In genomic region chr2:234940527-234940926, GRCh38 we compare ENCODE assay signal across 21 cellular contexts. TPM values are rescaled to one million over a fixed set of nuclear protein-coding genes. Genes with fewer than 3 reads are reported as not detected.
DNase-seq lines count a peak whose midpoint lies in the region; ATAC-seq and TF ChIP-seq lines count a peak whose summit lies in the region.
"Had no signal": no experiment of that assay in that cellular context is flagged by ENCODE, and none has a peak within 500 bp of the region (broad histone marks: within the 10 kb centered on the region; RNA-seq: fewer than 3 reads in every experiment).

No MANE protein-coding gene starts in this region.

- no peak overlapping the region for H2AFZ ChIP-seq in trophoblast cell (ENCODE audit: insufficient read depth, low read length, poor library complexity)
- H2AFZ ChIP-seq: GM23248 had no signal

- no peak overlapping the region for H3K4ac ChIP-seq in trophoblast cell (ENCODE audit: low read depth, low read length)

- H3K27me3 ChIP-seq in H7 (ENCODE audit: control insufficient read depth, insufficient read depth, low read length) (peaks cover 3% of the 10 kb centered on the region; the same call in 1 of the 2 replicates), trophoblast cell (ENCODE audit: insufficient read depth, low read length) (no peaks in the 10 kb centered on the region), Peyer's patch (no peaks in the 10 kb centered on the region)

- no peaks in the 10 kb centered on the region for H3K79me2 ChIP-seq in trophoblast cell (ENCODE audit: control insufficient read depth, insufficient read depth, low read length, poor library complexity)

- H3K27ac ChIP-seq in trophoblast cell (ENCODE audit: low read depth, low read length) = peak overlapping the region; percentile 5
- no peak overlapping the region for H3K27ac ChIP-seq in Peyer's patch
- H3K27ac ChIP-seq: GM23248, HL-60 had no signal

- H3K18ac ChIP-seq in trophoblast cell (ENCODE audit: low read length) = no peak overlapping the region

- no peak overlapping the region for H3K4me2 ChIP-seq in trophoblast cell (ENCODE audit: low read length)

- H3K9me3 ChIP-seq in trophoblast cell (ENCODE audit: insufficient read depth, low read depth, low read length) (no peaks in the 10 kb centered on the region), Peyer's patch (no peaks in the 10 kb centered on the region)

- TF ChIP-seq POLR2A in Peyer's patch (IDR thresholded peaks at IDR 0.05) = no peak

- H3K36me3 ChIP-seq in H7 (replicated peaks; ENCODE audit: control insufficient read depth, insufficient read depth, low read length) = no peaks in the 10 kb centered on the region
- no peaks in the 10 kb centered on the region for H3K36me3 ChIP-seq in trophoblast cell (ENCODE audit: control insufficient read depth in 1 of 2, insufficient read depth in 2 of 2, low read length in 2 of 2)
- no peaks in the 10 kb centered on the region for H3K36me3 ChIP-seq in Peyer's patch

- H4K8ac ChIP-seq in trophoblast cell (ENCODE audit: low read depth, low read length) = peak overlapping the region; percentile 69

- peak; percentile 20 for ATAC-seq in esophagus mucosa
- no peak for ATAC-seq in GM21526 (IDR thresholded peaks at IDR 0.05; ENCODE audit: low FRiP score, unreplicated experiment)
- ATAC-seq: GM12878, HCT116 had no signal

- H3K9ac ChIP-seq in trophoblast cell (ENCODE audit: low read length) = no peak overlapping the region
- H3K9ac ChIP-seq: GM23248 had no signal

- peaks cover 11 to 20% of the 10 kb centered on the region in 2 experiments for H3K4me1 ChIP-seq in trophoblast cell (ENCODE audit: control insufficient read depth in 1 of 2, insufficient read depth in 2 of 2, low read length in 2 of 2)
- H3K4me1 ChIP-seq in Peyer's patch = no peaks in the 10 kb centered on the region

- H2AK5ac ChIP-seq in trophoblast cell (ENCODE audit: low read length) = peak overlapping the region; percentile 94

- no peak overlapping the region for H2BK5ac ChIP-seq in trophoblast cell (ENCODE audit: low read depth, low read length, poor library complexity)

- peak overlapping the region; percentile 79 for H2BK120ac ChIP-seq in trophoblast cell (ENCODE audit: insufficient read depth, low read length, poor library complexity)

- no peak for TF ChIP-seq CTCF in Peyer's patch (IDR thresholded peaks at IDR 0.05)

- H3K4me3 ChIP-seq in H7 (ENCODE audit: insufficient read depth, low read depth, low read length) (no peak overlapping the region), trophoblast cell (ENCODE audit: low read depth, low read length) (no peak overlapping the region), Peyer's patch (no peak overlapping the region)
- H3K4me3 ChIP-seq: GM12878, GM23248 had no signal

- H4K91ac ChIP-seq in trophoblast cell (ENCODE audit: low read depth, low read length) = peak overlapping the region; percentile 84

- peak overlapping the region; percentile 77 for H3K14ac ChIP-seq in trophoblast cell (ENCODE audit: low read length)

- H2BK12ac ChIP-seq in trophoblast cell (ENCODE audit: low read length) = peak overlapping the region; percentile 37

- no CpG with 5 or more reads among the region's 7 CpGs for WGBS in trophoblast cell (ENCODE audit: extremely low coverage, insufficient coverage, insufficient read length)

- H3K23ac ChIP-seq in trophoblast cell (ENCODE audit: low read length) = no peak overlapping the region

- peak; percentile 43 for DNase-seq in H7
- peak; percentile 18 to 53 for DNase-seq in trophoblast cell
- DNase-seq in AG08396 (ENCODE audit: low spot score) = no peak
- DNase-seq in Peyer's patch = no peak
- DNase-seq in effector CD8-positive, alpha-beta T cell (lab: John Stamatoyannopoulos, UW) = no peak
- DNase-seq: ACHN; AML-193; CD4-positive, CD25-positive, alpha-beta regulatory T cell; CD8-positive, alpha-beta memory T cell; COR-L47; DMS 273 treated with DMSO at 0.1 percent for 48 hours; DMS53; DND-41; EL; GM23248; HFFc6 had no signal

- no peak overlapping the region for H4K12ac ChIP-seq in trophoblast cell (ENCODE audit: low read depth, low read length)

- H3K79me1 ChIP-seq in trophoblast cell (ENCODE audit: low read length) = peaks cover 4% of the 10 kb centered on the region

RNA-seq across cellular contexts. Expression of gene SH3BP4, which starts 11.3 kb away (rescaled TPM):
- total RNA-seq in H7 (2014; rRNA removed; shearing (Covaris generic)) = 45.8 and 61.4 TPM in 2 replicates
- 10.7 TPM for total RNA-seq in esophagus mucosa
- polyA plus RNA-seq in trophoblast cell (2013) = 35.4 and 36.3 TPM in 2 replicates
- 10 to 100 TPM; 16.5 to 32.8 (median 26.4) TPM for total RNA-seq in Peyer's patch
- polyA plus RNA-seq: CD4-positive, CD25-positive, alpha-beta regulatory T cell; CD8-positive, alpha-beta memory T cell had no signal

Comparison
In these comparisons a context has a peak if more than half of its experiments do, and no peak if none do; other contexts are left out.
1. DNase-seq: peak in H7 (single experiment) and trophoblast cell (2 of 2); none in AG08396 (single experiment), Peyer's patch (0 of 3) and effector CD8-positive, alpha-beta T cell (single experiment).